10 cellular contexts compared by ENCODE assay signal in the genomic region with DNA sequence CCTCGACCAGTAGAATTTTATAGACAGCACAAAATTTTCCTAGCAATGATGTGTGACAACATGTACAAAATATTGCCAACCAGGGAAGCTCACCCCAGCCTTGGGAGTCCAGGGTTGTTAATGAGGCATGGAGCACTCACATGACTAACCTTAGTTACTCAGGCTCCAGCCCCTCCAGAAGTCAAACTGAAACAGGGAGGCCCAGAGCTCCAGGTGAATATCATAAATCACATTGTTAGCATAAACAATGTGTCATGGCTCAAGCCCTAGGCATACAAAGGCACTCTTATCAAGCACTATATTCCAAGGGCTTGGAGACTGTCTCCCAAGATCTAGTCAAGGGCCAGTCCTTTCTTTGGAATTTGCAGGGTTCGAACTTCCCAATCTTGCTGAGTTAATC. TPM values are rescaled to one million over a fixed set of nuclear protein-coding genes. Genes with fewer than 3 reads are reported as not detected.
DNase-seq lines count a peak whose midpoint lies in the region; ATAC-seq, FAIRE-seq and TF ChIP-seq lines count a peak whose summit lies in the region.
"Had no signal": no experiment of that assay in that cellular context is flagged by ENCODE, and none has a peak within 500 bp of the region (broad histone marks: within the 10 kb centered on the region; RNA-seq: fewer than 3 reads in every experiment).

No MANE protein-coding gene starts in this region.

- peak; percentile 60 for ATAC-seq in activated CD4-positive, alpha-beta T cell treated with anti-CD3 and anti-CD28 coated beads for 36 hours
- ATAC-seq in K562 (peak; percentile 43), HG02588 (IDR thresholded peaks at IDR 0.05; ENCODE audit: unreplicated experiment) (no peak), HG03432 (IDR thresholded peaks at IDR 0.05; ENCODE audit: unreplicated experiment) (no peak)

- no peak for TF ChIP-seq RAD21 in K562 (CRISPR knock-in tag; conservative IDR thresholded peaks at IDR 0.05 in 1 of 2, IDR thresholded peaks at IDR 0.05 in 1 of 2)

- H2AFZ ChIP-seq in K562 (ENCODE audit: low read depth, low read length) = no peak overlapping the region

- in situ Hi-C loops in K562 (cut with MboI) = no loop called here

- no peaks in the 10 kb centered on the region for H3K27me3 ChIP-seq in K562 (ENCODE audit: control insufficient read depth in 2 of 2, insufficient read depth in 2 of 2, low read length in 2 of 2)
- H3K27me3 ChIP-seq: SJCRH30 had no signal

- TF ChIP-seq CTCF in K562 (IDR thresholded peaks at IDR 0.05 in 2 of 3, conservative IDR thresholded peaks at IDR 0.05 in 1 of 3; ENCODE audit: insufficient read depth in 2 of 3, low read depth in 1 of 3, low read length in 3 of 3) = no peak

- H3K4me1 Mint-ChIP-seq in activated CD4-positive, alpha-beta T cell treated with anti-CD3 and anti-CD28 coated beads for 36 hours = peaks cover 75% of the 10 kb centered on the region

- no peaks in the 10 kb centered on the region for H3K9me1 ChIP-seq in K562 (ENCODE audit: control insufficient read depth, insufficient read depth, low read length)

- TF ChIP-seq POLR2A in K562 (conservative IDR thresholded peaks at IDR 0.05) = no peak

- no TSS peak for BruUV-seq in K562 (replicated peaks; lab: Mats Ljungman, UMichigan)

- no peak for TF ChIP-seq EP300 in K562 (IDR thresholded peaks at IDR 0.05; ENCODE audit: low read length)

- POLR2A ChIA-PET in activated CD4-positive, alpha-beta T cell treated with anti-CD3 and anti-CD28 coated beads for 36 hours (lab: Charles Lee) = interaction anchor here (1.0 kb wide), 3 partner anchors 22 to 56 kb away, joined by 3 to 4 read pairs (median 3); no protein-coding TSS in a partner anchor
- POLR2A ChIA-PET in K562 (lab: Yijun Ruan, JAX) = interaction anchor here (1.0 to 1.3 kb wide), 2 partner anchors 11 to 34 kb away, joined by 3 to 4 read pairs; no protein-coding TSS in a partner anchor

- no peaks in the 10 kb centered on the region for H3K9me3 ChIP-seq in K562 (replicated peaks; ENCODE audit: control insufficient read depth, insufficient read depth, low read depth, low read length)
- H3K9me3 ChIP-seq: SJCRH30 had no signal

- H3K27ac ChIP-seq in K562 (ENCODE audit: extremely low read depth, low read depth, low read length) = no peak overlapping the region
- H3K27ac ChIP-seq: SJCRH30 had no signal

- peaks cover 31% of the 10 kb centered on the region for H3K36me3 Mint-ChIP-seq in activated CD4-positive, alpha-beta T cell treated with anti-CD3 and anti-CD28 coated beads for 36 hours (ENCODE audit: low read depth)

- no peaks in the 10 kb centered on the region for H3K9me3 Mint-ChIP-seq in activated CD4-positive, alpha-beta T cell treated with anti-CD3 and anti-CD28 coated beads for 36 hours (ENCODE audit: low read depth)
- H3K9me3 Mint-ChIP-seq: activated CD4-positive, alpha-beta T cell treated with anti-CD3 and anti-CD28 coated beads, Interleukin-2, amount 10 ng/mL, durations not matched to agents 7 days and 5 days had no signal

- peak; percentile 55 for DNase-seq in activated CD4-positive, alpha-beta T cell treated with anti-CD3 and anti-CD28 coated beads for 36 hours
- no peak for DNase-seq in activated CD4-positive, alpha-beta T cell treated with anti-CD3 and anti-CD28 coated beads, Interleukin-2, amount 50 U/mL, for 4 hours
- DNase-seq in LHCN-M2 (ENCODE audit: low read depth) (peak; percentile 40), K562 (ENCODE audit: extremely low read depth in 1 of 4, low spot score in 3 of 4) (peak in 2 of 4 experiments; percentile 22 to 53), renal cortical epithelial cell (ENCODE audit: low read depth) (peak; percentile 93), HUDEP-2 (lab: John Stamatoyannopoulos, UW; ENCODE audit: unreplicated experiment in 76 of 76) (no peak)
- DNase-seq: activated CD4-positive, alpha-beta T cell treated with anti-CD3 and anti-CD28 coated beads, Interleukin-2, amount 10 ng/mL, durations not matched to agents 7 days and 5 days had no signal

- intact Hi-C loops in activated CD4-positive, alpha-beta T cell treated with anti-CD3 and anti-CD28 coated beads for 36 hours (cut with DNase I, micrococcal nuclease) = no loop called here
- intact Hi-C loops in K562 (cut with micrococcal nuclease) = no loop called here

- no peaks in the 10 kb centered on the region for H4K20me1 ChIP-seq in K562 (replicated peaks; ENCODE audit: control insufficient read depth, insufficient read depth, low read length)

- H3K9ac ChIP-seq in K562 (ENCODE audit: insufficient read depth in 1 of 2, low read depth in 2 of 2, low read length in 2 of 2) = no peak overlapping the region

- no peak for FAIRE-seq in K562 (lab: Jason Lieb, UNC)

- H3K4me2 ChIP-seq in K562 (ENCODE audit: insufficient read depth, low read length) = no peak overlapping the region

- WGBS in K562 (ENCODE audit: insufficient coverage, low coverage, missing lambda C conversion rate) = 52% methylated on average over 2 of the region's 2 CpGs

- H3K27ac Mint-ChIP-seq in activated CD4-positive, alpha-beta T cell treated with anti-CD3 and anti-CD28 coated beads for 36 hours = no peak overlapping the region
- H3K27ac Mint-ChIP-seq: activated CD4-positive, alpha-beta T cell treated with anti-CD3 and anti-CD28 coated beads, Interleukin-2, amount 10 ng/mL, durations not matched to agents 7 days and 5 days had no signal

- peaks cover 0 to 36% of the 10 kb centered on the region in 2 experiments; a peak in 3 of 5 replicates for H3K4me1 ChIP-seq in K562 (replicated peaks in 1 of 2; ENCODE audit: control insufficient read depth in 2 of 2, insufficient read depth in 2 of 2, low read length in 2 of 2)

- H3K27me3 Mint-ChIP-seq in activated CD4-positive, alpha-beta T cell treated with anti-CD3 and anti-CD28 coated beads for 36 hours = no peaks in the 10 kb centered on the region
- H3K27me3 Mint-ChIP-seq: activated CD4-positive, alpha-beta T cell treated with anti-CD3 and anti-CD28 coated beads, Interleukin-2, amount 10 ng/mL, durations not matched to agents 7 days and 5 days had no signal

- no peak overlapping the region for H3K4me3 ChIP-seq in K562
- H3K4me3 ChIP-seq: SJCRH30 had no signal

- CTCF ChIA-PET in activated CD4-positive, alpha-beta T cell treated with anti-CD3 and anti-CD28 coated beads for 36 hours (lab: Charles Lee) = interaction anchor here (0.6 to 8.0 kb wide), 5 partner anchors 8 to 235 kb away, joined by 3 to 58 read pairs (median 4); no protein-coding TSS in a partner anchor
- CTCF ChIA-PET in K562 (lab: Yijun Ruan, JAX; ENCODE audit: low intra/inter-chr PET ratio) = no interaction called here

- H3K4me3 Mint-ChIP-seq in activated CD4-positive, alpha-beta T cell treated with anti-CD3 and anti-CD28 coated beads for 36 hours = no peak overlapping the region
- H3K4me3 Mint-ChIP-seq: activated CD4-positive, alpha-beta T cell treated with anti-CD3 and anti-CD28 coated beads, Interleukin-2, amount 10 ng/mL, durations not matched to agents 7 days and 5 days had no signal

- H3K36me3 ChIP-seq in K562 (ENCODE audit: control insufficient read depth, insufficient read depth, low read length) = no peaks in the 10 kb centered on the region
- H3K36me3 ChIP-seq: SJCRH30 had no signal

- H3K79me2 ChIP-seq in K562 (ENCODE audit: control insufficient read depth, insufficient read depth, low read length) = no peaks in the 10 kb centered on the region

RNA-seq across cellular contexts. Expression of a gene that starts 44.4 kb away (rescaled TPM):
- total RNA-seq in activated CD4-positive, alpha-beta T cell treated with anti-CD3 and anti-CD28 coated beads for 36 hours = 100 to 1,000 TPM; 166 to 171 TPM
- 25.6 and 26.5 TPM in 2 replicates for total RNA-seq in LHCN-M2 (2014; rRNA removed)
- 7.4 TPM for polyA plus RNA-seq in LHCN-M2 (2012)
- 10.6 and 20.5 TPM in 2 replicates for total RNA-seq in K562 (2011; cell fraction: chromatin; rRNA removed; ENCODE audit: low replicate concordance)
- 7.8 and 9.0 TPM in 2 replicates for total RNA-seq in K562 (2011; cell fraction: nucleolus; rRNA removed)
- total RNA-seq in K562 (2011; cell fraction: nucleoplasm; rRNA removed) = 12.6 and 24.7 TPM in 2 replicates
- total RNA-seq in K562 (2014; rRNA removed) = 42.0 and 46.0 TPM in 2 replicates
- total RNA-seq in K562 (2014; rRNA removed; fragmentation: Illumina TruSeq; extraction: Trizol) = 38.5 and 47.4 TPM in 2 replicates
- 44.8 and 47.0 TPM in 2 replicates for total RNA-seq in K562 (2015; rRNA removed; fragmentation: Illumina TruSeq; extraction: Trizol)
- 33.6 and 36.7 TPM in 2 replicates for total RNA-seq in K562 (2021)
- polyA plus RNA-seq in K562 (2011; rRNA removed) = 44.6 and 52.2 TPM in 2 replicates
- 35.0 and 41.8 TPM in 2 replicates for polyA plus RNA-seq in K562 (2011; cell fraction: cytosol; rRNA removed)
- polyA plus RNA-seq in K562 (2011; cell fraction: nucleus; rRNA removed) = 20.2 and 24.7 TPM in 2 replicates
- 37.7 and 53.3 TPM in 2 replicates for polyA plus RNA-seq in K562 (2012)
- polyA plus RNA-seq in K562 (2014; fragmentation: Illumina TruSeq; extraction: Trizol) = 49.3 and 57.3 TPM in 2 replicates
- polyA plus RNA-seq in K562 (2014; fragmentation: Nextera tagmentation; extraction: Ambion mirVana) = 10 to 100 TPM; 29.9 to 34.3 TPM
- 35.8 and 47.6 TPM in 2 replicates for polyA plus RNA-seq in K562 (2014; rRNA removed)
- polyA minus RNA-seq in K562 (2011; rRNA and poly(A)+ RNA removed) = 45.1 and 60.6 TPM in 2 replicates
- polyA minus RNA-seq in K562 (2011; cell fraction: cytosol; rRNA and poly(A)+ RNA removed) = 38.1 and 47.6 TPM in 2 replicates
- polyA minus RNA-seq in K562 (2011; cell fraction: nucleus; rRNA and poly(A)+ RNA removed) = 9.3 and 20.3 TPM in 2 replicates
- 57.9 and 75.7 TPM in 2 replicates for total RNA-seq in renal cortical epithelial cell

RNA-seq across cellular contexts. Expression of a gene that starts 52.0 kb away (rescaled TPM):
- 100 to 1,000 TPM in 1 of 2 experiments, 10 to 100 TPM in 1; 92.3 to 113 TPM for total RNA-seq in activated CD4-positive, alpha-beta T cell treated with anti-CD3 and anti-CD28 coated beads for 36 hours
- total RNA-seq in LHCN-M2 (2014; rRNA removed) (87.4 and 87.7 TPM in 2 replicates), K562 (2014; rRNA removed) (82.1 and 120 TPM in 2 replicates), K562 (2014; rRNA removed; fragmentation: Illumina TruSeq; extraction: Trizol) (108 and 110 TPM in 2 replicates), K562 (2015; rRNA removed; fragmentation: Illumina TruSeq; extraction: Trizol) (91.4 and 94.6 TPM in 2 replicates), K562 (2021) (109 and 114 TPM in 2 replicates), renal cortical epithelial cell (225 and 259 TPM in 2 replicates)
- polyA plus RNA-seq in LHCN-M2 (2012) = 52.1 TPM
- total RNA-seq in K562 (2011; cell fraction: chromatin; rRNA removed; ENCODE audit: low replicate concordance) = 60.9 and 67.5 TPM in 2 replicates
- 23.5 and 28.4 TPM in 2 replicates for total RNA-seq in K562 (2011; cell fraction: nucleolus; rRNA removed)
- 32.8 and 46.1 TPM in 2 replicates for total RNA-seq in K562 (2011; cell fraction: nucleoplasm; rRNA removed)
- polyA plus RNA-seq in K562 (2011; rRNA removed) (157 and 187 TPM in 2 replicates), K562 (2014; fragmentation: Illumina TruSeq; extraction: Trizol) (95.4 and 119 TPM in 2 replicates), K562 (2014; fragmentation: Nextera tagmentation; extraction: Ambion mirVana) (10 to 100 TPM; 50.6 to 60.9 TPM), K562 (2014; rRNA removed) (72.5 and 76.2 TPM in 2 replicates)
- 64.0 and 120 TPM in 2 replicates for polyA plus RNA-seq in K562 (2011; cell fraction: cytosol; rRNA removed)
- 85.1 and 121 TPM in 2 replicates for polyA plus RNA-seq in K562 (2011; cell fraction: nucleus; rRNA removed)
- polyA plus RNA-seq in K562 (2012) = 93.3 and 132 TPM in 2 replicates
- polyA minus RNA-seq in K562 (2011; rRNA and poly(A)+ RNA removed) = 200 and 211 TPM in 2 replicates
- polyA minus RNA-seq in K562 (2011; cell fraction: cytosol; rRNA and poly(A)+ RNA removed) = 69.9 and 88.9 TPM in 2 replicates
- polyA minus RNA-seq in K562 (2011; cell fraction: nucleus; rRNA and poly(A)+ RNA removed) = 47.1 and 79.5 TPM in 2 replicates

Comparison
In these comparisons a context has a peak if more than half of its experiments do, and no peak if none do; other contexts are left out.
1. DNase-seq: peak in activated CD4-positive, alpha-beta T cell treated with anti-CD3 and anti-CD28 coated beads for 36 hours (single experiment), LHCN-M2 (single experiment) and renal cortical epithelial cell (single experiment); none in activated CD4-positive, alpha-beta T cell treated with anti-CD3 and anti-CD28 coated beads, Interleukin-2, amount 50 U/mL, for 4 hours (0 of 2) and HUDEP-2 (0 of 76).
2. ATAC-seq: peak in activated CD4-positive, alpha-beta T cell treated with anti-CD3 and anti-CD28 coated beads for 36 hours (single experiment) and K562 (single experiment); none in HG02588 (single experiment) and HG03432 (single experiment).